Comparison of ENCODE assay signal across 24 cellular contexts in genomic region chr20:20386192-20386591, GRCh38. TPM values are rescaled to one million over a fixed set of nuclear protein-coding genes. Genes with fewer than 3 reads are reported as not detected.
A peak's percentile ranks its signal among the peaks of the same experiment; 100 is the strongest.
DNase-seq lines count a peak whose midpoint lies in the region; ATAC-seq, FAIRE-seq and TF ChIP-seq lines count a peak whose summit lies in the region.
"Had no signal": no experiment of that assay in that cellular context is flagged by ENCODE, and none has a peak within 500 bp of the region (broad histone marks: within the 10 kb centered on the region; RNA-seq: fewer than 3 reads in every experiment).

No MANE protein-coding gene starts in this region.

- peaks cover 0 to 5% of the 10 kb centered on the region in 2 experiments; a peak in 2 of 5 replicates for H3K27me3 ChIP-seq in HepG2 (ENCODE audit: control insufficient read depth in 1 of 2, insufficient read depth in 2 of 2, low read length in 2 of 2)
- H3K27me3 ChIP-seq in right lobe of liver = no peaks in the 10 kb centered on the region
- H3K27me3 ChIP-seq: BE2C had no signal

- TF ChIP-seq POLR2A in HepG2 (IDR thresholded peaks at IDR 0.05; ENCODE audit: insufficient read depth in 1 of 2, low read depth in 2 of 2, low read length in 2 of 2) (no peak), right lobe of liver (IDR thresholded peaks at IDR 0.05) (no peak)

- TF ChIP-seq CTCF in HepG2 (CRISPR knock-in tag; IDR thresholded peaks at IDR 0.05) = no peak
- TF ChIP-seq CTCF in right lobe of liver (IDR thresholded peaks at IDR 0.05) = no peak

- no peak overlapping the region for H3K27ac Mint-ChIP-seq in effector memory CD8-positive, alpha-beta T cell
- H3K27ac Mint-ChIP-seq: CD4-positive, CD25-positive, alpha-beta regulatory T cell; H9 had no signal

- no peaks in the 10 kb centered on the region for H3K79me2 ChIP-seq in HepG2 (ENCODE audit: insufficient read depth, low read length)

- no peak overlapping the region for H3K4me3 ChIP-seq in HepG2 (replicated peaks in 1 of 3; ENCODE audit: insufficient read depth in 1 of 3, low read depth in 2 of 3, low read length in 3 of 3)
- no peak overlapping the region for H3K4me3 ChIP-seq in right lobe of liver
- H3K4me3 ChIP-seq: GM12878, K562 had no signal

- POLR2A ChIA-PET in HepG2 (lab: Yijun Ruan, JAX) = no interaction called here

- intact Hi-C loops in HepG2 (cut with micrococcal nuclease; ENCODE audit: unreplicated experiment) (no loop called here), right lobe of liver (cut with DNase I) (no loop called here)

- H3K4me1 Mint-ChIP-seq in effector memory CD8-positive, alpha-beta T cell (ENCODE audit: low read depth in 2 of 2) = no peaks in the 10 kb centered on the region
- H3K4me1 Mint-ChIP-seq: CD8-positive, alpha-beta memory T cell; H9 had no signal

- no peak overlapping the region for H3K27ac ChIP-seq in HepG2 (ENCODE audit: extremely low read length, insufficient read depth, low read length)
- no peak overlapping the region for H3K27ac ChIP-seq in right lobe of liver
- H3K27ac ChIP-seq: HL-60 had no signal

- ATAC-seq in HepG2 (peak; percentile 67), right lobe of liver (no peak)
- no peak for ATAC-seq in effector memory CD8-positive, alpha-beta T cell (replicated peaks)
- ATAC-seq: GM12878, K562 had no signal

- TF ChIP-seq RAD21 in HepG2 (CRISPR knock-in tag; IDR thresholded peaks at IDR 0.05) = no peak

- peaks cover 9 to 10% of the 10 kb centered on the region in 2 donors for H3K27me3 Mint-ChIP-seq in effector memory CD8-positive, alpha-beta T cell

- H3K9me3 Mint-ChIP-seq in effector memory CD8-positive, alpha-beta T cell = no peaks in the 10 kb centered on the region

- H2AFZ ChIP-seq in HepG2 (ENCODE audit: low read length) = no peak overlapping the region

- CTCF ChIA-PET in HepG2 (lab: Yijun Ruan, JAX; ENCODE audit: low intra/inter-chr PET ratio, low total read pairs) = no interaction called here

- H3K9ac ChIP-seq in HepG2 (ENCODE audit: insufficient read depth, low read depth, low read length) = no peak overlapping the region

- peaks cover 5% of the 10 kb centered on the region for H3K36me3 Mint-ChIP-seq in effector memory CD8-positive, alpha-beta T cell (ENCODE audit: insufficient read depth)

- peak; percentile 46 for DNase-seq in DMS53 (lab: John Stamatoyannopoulos, UW)
- DNase-seq in DMS53 treated with DMSO at 0.1 percent for 48 hours (lab: John Stamatoyannopoulos, UW; ENCODE audit: unreplicated experiment) = no peak
- DNase-seq in HepG2 (ENCODE audit: low spot score) = no peak
- DNase-seq in right lobe of liver = no peak
- DNase-seq in SHP77 treated with DMSO at 0.1 percent for 48 hours (lab: John Stamatoyannopoulos, UW) = peak; percentile 70
- DNase-seq in HCEC 1CT = no peak
- no peak for DNase-seq in effector memory CD8-positive, alpha-beta T cell
- DNase-seq: BE2C; C1 segment of cervical spinal cord; CD4-positive, CD25-positive, alpha-beta regulatory T cell; CD8-positive, alpha-beta memory T cell; COR-L47; DMS153; DND-41; EL; H9; IMR-90 had no signal

- BruUV-seq in HepG2 (replicated peaks; lab: Mats Ljungman, UMichigan) = no TSS peak

- FAIRE-seq in HepG2 (lab: Jason Lieb, UNC) = no peak
- FAIRE-seq: GM12878, H1, K562 had no signal

- no peaks in the 10 kb centered on the region for H3K36me3 ChIP-seq in HepG2 (replicated peaks in 1 of 2; ENCODE audit: control insufficient read depth in 1 of 2, insufficient read depth in 2 of 2, low read length in 2 of 2)
- H3K36me3 ChIP-seq in right lobe of liver = peaks cover 0 to 7% (median 0%) of the 10 kb centered on the region in 4 donors
- H3K36me3 ChIP-seq: BE2C had no signal

- no peak overlapping the region for H3K4me2 ChIP-seq in HepG2 (ENCODE audit: low read depth, low read length)

- no peaks in the 10 kb centered on the region for H4K20me1 ChIP-seq in HepG2 (ENCODE audit: insufficient read depth, low read length)

- H3K4me1 ChIP-seq in HepG2 (ENCODE audit: insufficient read depth, low read length) (peaks cover 8% of the 10 kb centered on the region), right lobe of liver (no peaks in the 10 kb centered on the region)
- H3K4me1 ChIP-seq: BE2C had no signal

- WGBS in HepG2 (ENCODE audit: low lambda C conversion rate) = 33% methylated on average over 9 of the region's 9 CpGs
- WGBS in right lobe of liver (ENCODE audit: insufficient coverage, low coverage, low lambda C conversion rate, missing lambda C conversion rate) = 45% methylated on average over 9 of the region's 9 CpGs

- peaks cover under 1% of the 10 kb centered on the region for H3K9me3 ChIP-seq in HepG2 (ENCODE audit: low read length)
- H3K9me3 ChIP-seq in right lobe of liver = no peaks in the 10 kb centered on the region
- H3K9me3 ChIP-seq: BE2C had no signal

- in situ Hi-C loops in HepG2 (cut with HindIII; ENCODE audit: extremely low pct_ligation_motif_present, low pct_unique_long_range_greater_than_20kb) = no loop called here

- H3K4me3 Mint-ChIP-seq in effector memory CD8-positive, alpha-beta T cell = no peak overlapping the region
- H3K4me3 Mint-ChIP-seq: CD4-positive, CD25-positive, alpha-beta regulatory T cell; CD8-positive, alpha-beta memory T cell; H9 had no signal

- TF ChIP-seq EP300 in HepG2 (IDR thresholded peaks at IDR 0.05; ENCODE audit: low read depth in 2 of 2, low read length in 2 of 2) (no peak), HepG2 (CRISPR knock-in tag; IDR thresholded peaks at IDR 0.05; ENCODE audit: borderline replicate concordance) (no peak)

TF ChIP-seq in HepG2, 621 proteins besides CTCF, POLR2A, EP300 and RAD21:
- TF ChIP-seq TBX3 (IDR thresholded peaks at IDR 0.05; ENCODE audit: borderline replicate concordance) (no peak), TSC22D2 (CRISPR knock-in tag; IDR thresholded peaks at IDR 0.05; ENCODE audit: borderline replicate concordance) (no peak), CEBPG (CRISPR knock-in tag; IDR thresholded peaks at IDR 0.05) (no peak), ZNF235 (CRISPR knock-in tag; IDR thresholded peaks at IDR 0.05; ENCODE audit: borderline replicate concordance) (no peak), KDM6A (CRISPR knock-in tag; IDR thresholded peaks at IDR 0.05; ENCODE audit: low read depth) (no peak), PBX2 (CRISPR knock-in tag; IDR thresholded peaks at IDR 0.05) (no peak), TFDP2 (CRISPR knock-in tag; IDR thresholded peaks at IDR 0.05) (no peak), TAF1 (CRISPR knock-in tag; IDR thresholded peaks at IDR 0.05) (no peak), NFIB (CRISPR knock-in tag; IDR thresholded peaks at IDR 0.05; ENCODE audit: borderline replicate concordance) (no peak), FLYWCH1 (CRISPR knock-in tag; IDR thresholded peaks at IDR 0.05) (no peak), ZNF296 (CRISPR knock-in tag; conservative IDR thresholded peaks at IDR 0.05) (no peak)

RNA-seq across cellular contexts. Expression of gene INSM1, which starts 18.3 kb away (rescaled TPM):
- total RNA-seq in HepG2 (2016; rRNA removed; fragmentation: Illumina TruSeq; extraction: Trizol) (not detected in 2 replicates), right lobe of liver (not detected)
- total RNA-seq in HepG2 (2016; cell fraction: cytosol; rRNA removed; fragmentation: Illumina TruSeq; extraction: Trizol; ENCODE audit: low read depth) = not detected in 2 replicates
- total RNA-seq in HepG2 (2016; cell fraction: insoluble cytoplasmic fraction; rRNA removed; fragmentation: Illumina TruSeq; extraction: Trizol) = not detected in 2 replicates
- total RNA-seq in HepG2 (2016; cell fraction: membrane; rRNA removed; fragmentation: Illumina TruSeq; extraction: Trizol) = not detected in 2 replicates
- not detected in 2 replicates for total RNA-seq in HepG2 (2016; cell fraction: nucleus; rRNA removed; fragmentation: Illumina TruSeq; extraction: Trizol)
- polyA plus RNA-seq in HepG2 (2011; rRNA removed) = not detected in 2 replicates
- not detected in 2 replicates for polyA plus RNA-seq in HepG2 (2011; cell fraction: cytosol; rRNA removed)
- not detected in 2 replicates for polyA plus RNA-seq in HepG2 (2011; cell fraction: nucleus; rRNA removed)
- not detected in 2 replicates for polyA plus RNA-seq in HepG2 (2012)
- polyA plus RNA-seq in HepG2 (2016; cell fraction: cytosol; fragmentation: Illumina TruSeq; extraction: Trizol; ENCODE audit: low read depth) = not detected in 2 replicates
- polyA plus RNA-seq in HepG2 (2016; cell fraction: insoluble cytoplasmic fraction; fragmentation: Illumina TruSeq; extraction: Trizol; ENCODE audit: low read depth) = not detected in 2 replicates
- polyA plus RNA-seq in HepG2 (2016; cell fraction: membrane; fragmentation: Illumina TruSeq; extraction: Trizol; ENCODE audit: low read depth) = not detected in 2 replicates
- polyA plus RNA-seq in HepG2 (2016; cell fraction: nucleus; fragmentation: Illumina TruSeq; extraction: Trizol; ENCODE audit: insufficient read depth, low read depth) = not detected in 2 replicates
- polyA minus RNA-seq in HepG2 (2011; rRNA and poly(A)+ RNA removed; ENCODE audit: low replicate concordance) = not detected in 2 replicates
- polyA minus RNA-seq in HepG2 (2011; cell fraction: cytosol; rRNA and poly(A)+ RNA removed) = not detected in 2 replicates
- not detected in 2 replicates for polyA minus RNA-seq in HepG2 (2011; cell fraction: nucleus; rRNA and poly(A)+ RNA removed)
- total RNA-seq: A172, G401, HT1080, IMR-90, K562 had no signal
- polyA plus RNA-seq: CD4-positive, CD25-positive, alpha-beta regulatory T cell; CD8-positive, alpha-beta memory T cell; IMR-90; K562 had no signal

Comparison
In these comparisons a context has a peak if more than half of its experiments do, and no peak if none do; other contexts are left out.
1. DNase-seq: peak in DMS53 (single experiment) and SHP77 treated with DMSO at 0.1 percent for 48 hours (single experiment); none in DMS53 treated with DMSO at 0.1 percent for 48 hours (single experiment), HepG2 (single experiment), right lobe of liver (0 of 3), HCEC 1CT (single experiment) and effector memory CD8-positive, alpha-beta T cell (0 of 3).